11 cellular contexts compared by ENCODE assay signal in the genomic region with DNA sequence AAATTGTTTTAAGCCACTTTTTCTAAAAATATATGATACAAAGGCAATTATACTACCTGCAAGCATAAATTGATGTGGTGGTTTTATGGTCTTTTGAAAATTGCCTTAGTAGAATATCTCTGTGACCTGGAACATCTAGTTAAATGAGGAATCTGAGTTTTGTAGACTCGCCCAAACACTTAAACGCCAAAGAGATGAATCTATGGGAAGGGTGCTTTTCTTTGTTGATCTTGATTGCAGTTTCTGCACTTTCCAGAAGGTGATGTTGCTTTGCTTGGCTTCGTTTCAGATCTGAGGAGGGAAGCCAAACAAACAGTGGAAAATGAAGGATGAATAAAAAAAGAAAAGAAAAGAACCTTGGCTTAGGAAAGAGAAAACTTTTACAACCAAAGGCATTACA.
DNase-seq lines count a peak whose midpoint lies in the region; ATAC-seq and TF ChIP-seq lines count a peak whose summit lies in the region.
"Had no signal": no experiment of that assay in that cellular context is flagged by ENCODE, and none has a peak within 500 bp of the region (broad histone marks: within the 10 kb centered on the region; RNA-seq: fewer than 3 reads in every experiment).

No MANE protein-coding gene starts in this region.

- H3K9ac ChIP-seq in neural progenitor cell, result no peak overlapping the region

- peaks cover 3% of the 10 kb centered on the region for H3F3A ChIP-seq in neural progenitor cell (ENCODE audit: low read depth)

- no peaks in the 10 kb centered on the region for H4K20me1 ChIP-seq in neural progenitor cell (ENCODE audit: low read depth)

- no peak overlapping the region for H3K4me2 ChIP-seq in neural progenitor cell
- H3K4me2 ChIP-seq: PC-9 had no signal

- H3K36me3 Mint-ChIP-seq in neural progenitor cell, result no peaks in the 10 kb centered on the region

- H2AFZ ChIP-seq in neural progenitor cell (replicated peaks), result peak overlapping the region; percentile 58
- H2AFZ ChIP-seq: PC-9 had no signal

- TF ChIP-seq CTCF in choroid plexus epithelial cell (conservative IDR thresholded peaks at IDR 0.05; ENCODE audit: low read depth, low read length), result peak; percentile 52
- peak; percentile 20 for TF ChIP-seq CTCF in neural progenitor cell (IDR thresholded peaks at IDR 0.05)

- no peak overlapping the region for H3K4me3 Mint-ChIP-seq in neural progenitor cell

- no peak for ATAC-seq in GM18873 (IDR thresholded peaks at IDR 0.05; ENCODE audit: low FRiP score, unreplicated experiment)

- no peaks in the 10 kb centered on the region for H3K9me3 ChIP-seq in neural progenitor cell (ENCODE audit: low read depth)

- peaks cover 51% of the 10 kb centered on the region for H3K4me1 Mint-ChIP-seq in neural progenitor cell

- H3K27me3 ChIP-seq in neural progenitor cell, result no peaks in the 10 kb centered on the region

- H3K9me3 Mint-ChIP-seq in neural progenitor cell, result peaks cover 4% of the 10 kb centered on the region

- H3K27me3 Mint-ChIP-seq in neural progenitor cell (ENCODE audit: insufficient read depth, low read depth), result no peaks in the 10 kb centered on the region

- DNase-seq in DMS79 treated with DMSO at 0.1 percent for 48 hours (lab: John Stamatoyannopoulos, UW) (peak; percentile 46), M059J (ENCODE audit: low read depth) (peak; percentile 54), choroid plexus epithelial cell (ENCODE audit: low read depth) (peak; percentile 88), neural progenitor cell (ENCODE audit: low spot score) (no peak), DMS53 (lab: John Stamatoyannopoulos, UW) (no peak), GM19240 (ENCODE audit: insufficient read length, low spot score) (no peak)
- no peak for DNase-seq in stimulated activated naive CD4-positive, alpha-beta T cell treated with Interleukin-2 at 50 U/mL for 16 hours (lab: John Stamatoyannopoulos, UW)
- DNase-seq: DMS153, NCI-H1930, PC-9 had no signal

- H3K36me3 ChIP-seq in neural progenitor cell, result no peaks in the 10 kb centered on the region

- H3K27ac Mint-ChIP-seq in neural progenitor cell, result peak overlapping the region; percentile 32

- H3K79me2 ChIP-seq in neural progenitor cell (ENCODE audit: low read depth), result no peaks in the 10 kb centered on the region

- peaks cover 19% of the 10 kb centered on the region for H3K4me1 ChIP-seq in neural progenitor cell

- H3K4me3 ChIP-seq in choroid plexus epithelial cell (ENCODE audit: low read depth, low read length) (no peak overlapping the region), neural progenitor cell (no peak overlapping the region)
- H3K4me3 ChIP-seq: PC-9 had no signal

- peak overlapping the region; percentile 21 for H3K27ac ChIP-seq in neural progenitor cell
- H3K27ac ChIP-seq: PC-9 had no signal

Comparison
In these comparisons a context has a peak if more than half of its experiments do, and no peak if none do; other contexts are left out.
1. DNase-seq: peak in DMS79 treated with DMSO at 0.1 percent for 48 hours (single experiment), M059J (single experiment) and choroid plexus epithelial cell (single experiment); none in neural progenitor cell (single experiment), DMS53 (single experiment), GM19240 (single experiment) and stimulated activated naive CD4-positive, alpha-beta T cell treated with Interleukin-2 at 50 U/mL for 16 hours (single experiment).